ENCODE assay signal across 8 cellular contexts in genomic region chr10:33334170-33334838, GRCh38. TPM values are rescaled to one million over a fixed set of nuclear protein-coding genes. Genes with fewer than 3 reads are reported as not detected.
DNase-seq lines count a peak whose midpoint lies in the region; ATAC-seq, FAIRE-seq and TF ChIP-seq lines count a peak whose summit lies in the region.

TSS of gene NRP1 (minus strand) at chr10:33334667. CDS start at chr10:33334382, 285 bp downstream.

- peaks cover 32% of the 10 kb centered on the region for H3K4me1 Mint-ChIP-seq in Caco-2 (ENCODE audit: low read depth, unreplicated experiment)
- peaks cover 18% of the 10 kb centered on the region for H3K4me1 Mint-ChIP-seq in activated CD4-positive, alpha-beta T cell treated with anti-CD3 and anti-CD28 coated beads, Interleukin-2, amount 10 ng/mL, durations not matched to agents 7 days and 5 days

- peaks cover 61% of the 10 kb centered on the region for H3K36me3 Mint-ChIP-seq in Caco-2 (ENCODE audit: insufficient read depth, unreplicated experiment)
- H3K36me3 Mint-ChIP-seq in activated CD4-positive, alpha-beta T cell treated with anti-CD3 and anti-CD28 coated beads, Interleukin-2, amount 10 ng/mL, durations not matched to agents 7 days and 5 days (ENCODE audit: low read depth), result no peaks in the 10 kb centered on the region

- peak within 1 kb of the TSS; percentile 58 for H3K4me3 ChIP-seq in Caco-2 (ENCODE audit: low read depth, low read length)
- peak within 1 kb of the TSS; percentile 80 for H3K4me3 ChIP-seq in epithelial cell of proximal tubule (ENCODE audit: low read depth, low read length)
- H3K4me3 ChIP-seq in muscle layer of colon (ENCODE audit: low read depth in 1 of 2, low read length in 2 of 2), result peak within 1 kb of the TSS; percentile 66 to 82

- H3K27ac ChIP-seq in muscle layer of colon (ENCODE audit: low read depth, low read length), result peak within 1 kb of the TSS; percentile 80

- H3K9me3 ChIP-seq in Caco-2, result no peaks in the 10 kb centered on the region
- H3K9me3 ChIP-seq in muscle layer of colon (ENCODE audit: low read length), result no peaks in the 10 kb centered on the region

- intact Hi-C loops in Caco-2 (cut with micrococcal nuclease; ENCODE audit: unreplicated experiment), result loop anchor here (2.0 to 10.0 kb wide), 5 partner anchors 120 to 1060 kb away; no protein-coding TSS in a partner anchor

- H3K4me3 Mint-ChIP-seq in Caco-2 (ENCODE audit: unreplicated experiment), result peak within 1 kb of the TSS; percentile 84
- peak within 1 kb of the TSS; percentile 68 for H3K4me3 Mint-ChIP-seq in activated CD4-positive, alpha-beta T cell treated with anti-CD3 and anti-CD28 coated beads, Interleukin-2, amount 10 ng/mL, durations not matched to agents 7 days and 5 days

- BruUV-seq in Caco-2 (replicated peaks; lab: Mats Ljungman, UMichigan), result TSS peak; percentile 44

- CTCF ChIA-PET in Caco-2 (lab: Charles Lee), result interaction anchor here (0.6 to 1.5 kb wide), 7 partner anchors 20 to 213 kb away, joined by 3 to 10 read pairs (median 5); no protein-coding TSS in a partner anchor
- CTCF ChIA-PET in activated CD4-positive, alpha-beta T cell treated with anti-CD3 and anti-CD28 coated beads, Interleukin-2, amount 10 ng/mL, durations not matched to agents 7 days and 5 days (lab: Charles Lee), result interaction anchor here (0.5 to 1.0 kb wide), 3 partner anchors 16 to 151 kb away, joined by 3 to 4 read pairs (median 3); no protein-coding TSS in a partner anchor

- TF ChIP-seq CTCF in Caco-2 (IDR thresholded peaks at IDR 0.05; ENCODE audit: insufficient read depth in 1 of 2, low read depth in 1 of 2, low read length in 1 of 2, severe bottlenecking in 1 of 2, unreplicated experiment in 1 of 2) (no peak), epithelial cell of proximal tubule (conservative IDR thresholded peaks at IDR 0.05; ENCODE audit: low read depth, low read length) (no peak)

- DNase-seq in Caco-2 (peak in 1 of 2 experiments; percentile 57), epithelial cell of proximal tubule (ENCODE audit: low read depth) (no peak), urothelium cell line (ENCODE audit: low spot score) (peak; percentile 38), amniotic stem cell (lab: John Stamatoyannopoulos, UW) (no peak)
- no peak for DNase-seq in activated CD4-positive, alpha-beta T cell treated with anti-CD3 and anti-CD28 coated beads, Interleukin-2, amount 10 ng/mL, durations not matched to agents 7 days and 5 days

- peak within 1 kb of the TSS; percentile 39 for H3K9ac ChIP-seq in muscle layer of colon (ENCODE audit: low read length)

- H3K27me3 ChIP-seq in Caco-2 (replicated peaks; ENCODE audit: control insufficient read depth, insufficient read depth, low read length) (no peaks in the 10 kb centered on the region), muscle layer of colon (ENCODE audit: control insufficient read depth in 1 of 2, insufficient read depth in 2 of 2, low read length in 2 of 2) (no peaks in the 10 kb centered on the region)

- ATAC-seq in HG03159 (IDR thresholded peaks at IDR 0.05; ENCODE audit: unreplicated experiment) (peak; percentile 27), GM21360 (IDR thresholded peaks at IDR 0.05; ENCODE audit: unreplicated experiment) (no peak)

- H3K36me3 ChIP-seq in Caco-2 (ENCODE audit: control insufficient read depth, insufficient read depth, low read length) (no peaks in the 10 kb centered on the region), muscle layer of colon (ENCODE audit: insufficient read depth, low read length) (no peaks in the 10 kb centered on the region)

- POLR2A ChIA-PET in Caco-2 (lab: Charles Lee), result interaction anchor here (0.7 to 1.3 kb wide), 4 partner anchors 53 to 510 kb away, joined by 3 to 16 read pairs (median 5); no protein-coding TSS in a partner anchor
- POLR2A ChIA-PET in activated CD4-positive, alpha-beta T cell treated with anti-CD3 and anti-CD28 coated beads, Interleukin-2, amount 10 ng/mL, durations not matched to agents 7 days and 5 days (lab: Charles Lee), result interaction anchor here (0.8 kb wide), 1 partner anchor 141 kb away, joined by 3 read pairs; no protein-coding TSS in a partner anchor

- H3K4me1 ChIP-seq in Caco-2 (peaks cover 23% of the 10 kb centered on the region), muscle layer of colon (ENCODE audit: insufficient read depth, low read length) (peaks cover 15% of the 10 kb centered on the region)

- no peaks in the 10 kb centered on the region for H3K27me3 Mint-ChIP-seq in Caco-2 (ENCODE audit: insufficient read depth, unreplicated experiment)
- peaks cover 80% of the 10 kb centered on the region for H3K27me3 Mint-ChIP-seq in activated CD4-positive, alpha-beta T cell treated with anti-CD3 and anti-CD28 coated beads, Interleukin-2, amount 10 ng/mL, durations not matched to agents 7 days and 5 days

- no peaks in the 10 kb centered on the region for H3K9me3 Mint-ChIP-seq in Caco-2 (ENCODE audit: unreplicated experiment)
- no peaks in the 10 kb centered on the region for H3K9me3 Mint-ChIP-seq in activated CD4-positive, alpha-beta T cell treated with anti-CD3 and anti-CD28 coated beads, Interleukin-2, amount 10 ng/mL, durations not matched to agents 7 days and 5 days

- H3K27ac Mint-ChIP-seq in Caco-2 (ENCODE audit: unreplicated experiment), result peak within 1 kb of the TSS; percentile 83
- no peak within 1 kb of the TSS for H3K27ac Mint-ChIP-seq in activated CD4-positive, alpha-beta T cell treated with anti-CD3 and anti-CD28 coated beads, Interleukin-2, amount 10 ng/mL, durations not matched to agents 7 days and 5 days

- FAIRE-seq in urothelium cell line (lab: Jason Lieb, UNC), result no peak

RNA-seq across cellular contexts. Expression of gene NRP1, which starts in this region (rescaled TPM):
- total RNA-seq in Caco-2 (2022) (99.3 and 123 TPM in 2 replicates), epithelial cell of proximal tubule (62.7 and 89.4 TPM in 2 replicates)
- total RNA-seq in activated CD4-positive, alpha-beta T cell treated with anti-CD3 and anti-CD28 coated beads, Interleukin-2, amount 10 ng/mL, durations not matched to agents 7 days and 5 days, result under 1 TPM; 0.40 TPM

Comparison
In these comparisons a context has a peak if more than half of its experiments do, and no peak if none do; other contexts are left out.
1. RNA of gene NRP1 (total RNA-seq): 99.3 to 123 TPM in Caco-2 and 62.7 to 89.4 TPM in epithelial cell of proximal tubule; 0.40 TPM in activated CD4-positive, alpha-beta T cell treated with anti-CD3 and anti-CD28 coated beads, Interleukin-2, amount 10 ng/mL, durations not matched to agents 7 days and 5 days; every median in the first group is over 10 times any median in the second.
2. Peak in every context shown above with its lines, with median percentiles within 50 percentile points of each other: H3K4me3 ChIP-seq.